ENCODE assay signal across 8 cellular contexts in genomic region chr12:88141774-88142609, GRCh38. TPM values are rescaled to one million over a fixed set of nuclear protein-coding genes. Genes with fewer than 3 reads are reported as not detected.
A peak's percentile ranks its signal among the peaks of the same experiment; 100 is the strongest.
DNase-seq lines count a peak whose midpoint lies in the region; ATAC-seq and TF ChIP-seq lines count a peak whose summit lies in the region.

CEP290 (minus strand) TSS chr12:88142088; CDS start chr12:88141307, 781 bp downstream.
TMTC3 (plus strand) TSS chr12:88142307; CDS start chr12:88148316, 6,009 bp downstream.

- no peaks in the 10 kb centered on the region for H3K27me3 Mint-ChIP-seq in nephron (ENCODE audit: low read depth)

- peak within 1 kb of the TSS; percentile 22 to 90 (median 83) for H3K27ac Mint-ChIP-seq in nephron

- peak within 1 kb of the TSS; percentile 80 for H3K4me3 ChIP-seq in HAP-1
- peak within 1 kb of the TSS; percentile 79 for H3K4me3 ChIP-seq in MG63

- ATAC-seq in stimulated activated naive CD8-positive, alpha-beta T cell treated with anti-CD3 and anti-CD28 coated beads, Interleukin-15, Interleukin-2, amounts not matched to agents 100 U/mL and 50 U/mL, for 24 hours, result peak; percentile 99

- peaks cover 25% of the 10 kb centered on the region for H3K4me1 Mint-ChIP-seq in nephron

- H3K27me3 ChIP-seq in HAP-1 (ENCODE audit: low read depth) (no peaks in the 10 kb centered on the region), MG63 (no peaks in the 10 kb centered on the region)

- peaks cover 23% of the 10 kb centered on the region for H3K36me3 Mint-ChIP-seq in nephron (ENCODE audit: low read depth)

- H3K9me3 Mint-ChIP-seq in nephron, result no peaks in the 10 kb centered on the region

- DNase-seq in G401 (ENCODE audit: low spot score) (peak; percentile 100), HAP-1 (ENCODE audit: low spot score in 2 of 2) (peak; percentile 94 to 97), MG63 (peak; percentile 98), SHP77 (lab: John Stamatoyannopoulos, UW) (peak; percentile 99), activated gamma-delta T cell (lab: John Stamatoyannopoulos, UW) (peak; percentile 74), fibroblast of the conjunctiva (ENCODE audit: low read depth) (peak; percentile 99)
- DNase-seq in stimulated activated naive CD8-positive, alpha-beta T cell treated with anti-CD3 and anti-CD28 coated beads, Interleukin-15, Interleukin-2, amounts not matched to agents 100 U/mL and 50 U/mL, for 24 hours, result peak; percentile 87

- H3K36me3 ChIP-seq in HAP-1 (replicated peaks) (no peaks in the 10 kb centered on the region; the same call in 1 of the 2 replicates), MG63 (peaks cover 7% of the 10 kb centered on the region)

- H3K4me1 ChIP-seq in HAP-1, result peaks cover 28% of the 10 kb centered on the region

- no peak for TF ChIP-seq CTCF in nephron (IDR thresholded peaks at IDR 0.05; ENCODE audit: unreplicated experiment in 3 of 3)

- no peaks in the 10 kb centered on the region for H3K9me3 ChIP-seq in HAP-1
- no peaks in the 10 kb centered on the region for H3K9me3 ChIP-seq in MG63

- in situ Hi-C loops in G401 (cut with HindIII; ENCODE audit: low sequenced_read_pairs) (no loop called here), HAP-1 (cut with MboI; ENCODE audit: low sequenced_read_pairs) (loop anchor here (10.0 to 25.0 kb wide), 2 partner anchors 423 to 845 kb away; no protein-coding TSS in a partner anchor)

- H3K4me3 Mint-ChIP-seq in nephron, result peak within 1 kb of the TSS; percentile 88 to 90 (median 89)

RNA-seq across cellular contexts. Expression of gene CEP290, which starts in this region (rescaled TPM):
- 5.0 and 7.7 TPM in 2 replicates for total RNA-seq in G401 (2014; rRNA removed; shearing (Covaris generic))
- total RNA-seq in MG63 (2014; rRNA removed; shearing (Covaris generic); ENCODE audit: low replicate concordance), result 7.1 and 16.5 TPM in 2 replicates

RNA-seq across cellular contexts. Expression of gene TMTC3, which starts in this region (rescaled TPM):
- 15.5 and 20.1 TPM in 2 replicates for total RNA-seq in G401 (2014; rRNA removed; shearing (Covaris generic))
- 10.2 and 25.7 TPM in 2 replicates for total RNA-seq in MG63 (2014; rRNA removed; shearing (Covaris generic); ENCODE audit: low replicate concordance)

Comparison
In these comparisons a context has a peak if more than half of its experiments do, and no peak if none do; other contexts are left out.
1. Peak in every context shown above with its lines: DNase-seq, ATAC-seq and H3K4me3 ChIP-seq.